19 cellular contexts compared by ENCODE assay signal in genomic region chr14:26835949-26836570, GRCh38.
DNase-seq lines count a peak whose midpoint lies in the region; ATAC-seq, FAIRE-seq and TF ChIP-seq lines count a peak whose summit lies in the region.
"Had no signal": no experiment of that assay in that cellular context is flagged by ENCODE, and none has a peak within 500 bp of the region (broad histone marks: within the 10 kb centered on the region; RNA-seq: fewer than 3 reads in every experiment).

No MANE protein-coding gene starts in this region.

- in situ Hi-C loops in GM23248 (cut with MboI) = no loop called here

- CTCF ChIA-PET in endothelial cell of umbilical vein (lab: Charles Lee) (interaction anchor here (0.9 to 2.2 kb wide), 5 partner anchors 8 to 81 kb away, joined by 3 to 9 read pairs (median 3); no protein-coding TSS in a partner anchor), PC-3 (lab: Charles Lee) (no interaction called here)

- H3K4me2 ChIP-seq in GM23248 (ENCODE audit: unreplicated experiment) (no peak overlapping the region), endothelial cell of umbilical vein (ENCODE audit: insufficient read depth, low read length) (peak overlapping the region; percentile 67), PC-3 (ENCODE audit: low read length) (no peak overlapping the region)
- H3K4me2 ChIP-seq: PC-9 had no signal

- H3F3A ChIP-seq in GM23248 (ENCODE audit: insufficient read depth) (peaks cover 5% of the 10 kb centered on the region), PC-3 (ENCODE audit: low read length, unreplicated experiment) (no peaks in the 10 kb centered on the region)

- no peaks in the 10 kb centered on the region for H3K79me2 ChIP-seq in GM23248 (ENCODE audit: insufficient read depth)
- H3K79me2 ChIP-seq in endothelial cell of umbilical vein (ENCODE audit: control insufficient read depth, insufficient read depth, low read length) = no peaks in the 10 kb centered on the region
- no peaks in the 10 kb centered on the region for H3K79me2 ChIP-seq in PC-3 (ENCODE audit: low read length)

- 49 to 52% methylated on average over 4 of the region's 4 CpGs for WGBS in GM23248 (ENCODE audit: low coverage in 1 of 2, low lambda C conversion rate in 2 of 2, missing lambda C conversion rate in 2 of 2), 2 experiments

- H3K4me1 ChIP-seq in GM23248 (ENCODE audit: insufficient read depth) = peaks cover 3% of the 10 kb centered on the region
- peaks cover 10% of the 10 kb centered on the region for H3K4me1 ChIP-seq in endothelial cell of umbilical vein (ENCODE audit: control insufficient read depth, extremely low read depth, insufficient read depth, low read length)
- peaks cover 29% of the 10 kb centered on the region for H3K4me1 ChIP-seq in PC-3 (ENCODE audit: insufficient read depth, low read length)

- H3K9me2 ChIP-seq in GM23248 (ENCODE audit: insufficient read depth) (no peaks in the 10 kb centered on the region), PC-3 (replicated peaks; ENCODE audit: low read length) (no peaks in the 10 kb centered on the region)

- no peak for ATAC-seq in PC-3

- H3K4me3 ChIP-seq in GM23248 (no peak overlapping the region), endothelial cell of umbilical vein (replicated peaks in 1 of 3; ENCODE audit: insufficient read depth in 1 of 3, low read depth in 1 of 3, low read length in 3 of 3) (peak overlapping the region in 1 of 3 experiments; percentile 32), PC-3 (ENCODE audit: low read length) (no peak overlapping the region)
- H3K4me3 ChIP-seq: MG63, PC-9 had no signal

- BruUV-seq in endothelial cell of umbilical vein (replicated peaks; lab: Mats Ljungman, UMichigan) = no TSS peak
- BruUV-seq in PC-3 (replicated peaks; lab: Mats Ljungman, UMichigan) = no TSS peak

- TF ChIP-seq CTCF in endothelial cell of umbilical vein (IDR thresholded peaks at IDR 0.05; ENCODE audit: extremely low read depth in 1 of 2, insufficient read depth in 1 of 2, low read depth in 1 of 2, low read length in 2 of 2) (no peak), PC-3 (conservative IDR thresholded peaks at IDR 0.05; ENCODE audit: low read depth, low read length) (no peak)

- intact Hi-C loops in endothelial cell of umbilical vein (cut with micrococcal nuclease) = no loop called here
- intact Hi-C loops in PC-3 (cut with micrococcal nuclease) = no loop called here

- no peaks in the 10 kb centered on the region for H3K27me3 ChIP-seq in GM23248 (replicated peaks; ENCODE audit: insufficient read depth)
- no peaks in the 10 kb centered on the region for H3K27me3 ChIP-seq in endothelial cell of umbilical vein (ENCODE audit: control insufficient read depth in 2 of 2, insufficient read depth in 2 of 2, low read length in 2 of 2)
- H3K27me3 ChIP-seq in PC-3 (ENCODE audit: low read length) = no peaks in the 10 kb centered on the region
- H3K27me3 ChIP-seq: MG63 had no signal

- POLR2A ChIA-PET in endothelial cell of umbilical vein (lab: Charles Lee) = no interaction called here
- POLR2A ChIA-PET in PC-3 (lab: Charles Lee; ENCODE audit: unreplicated experiment) = no interaction called here

- H3K36me3 ChIP-seq in GM23248 (ENCODE audit: low read depth) = no peaks in the 10 kb centered on the region
- H3K36me3 ChIP-seq in endothelial cell of umbilical vein (ENCODE audit: control insufficient read depth in 2 of 2, extremely low read depth in 1 of 2, insufficient read depth in 2 of 2, low read length in 2 of 2) = no peaks in the 10 kb centered on the region
- no peaks in the 10 kb centered on the region for H3K36me3 ChIP-seq in PC-3 (ENCODE audit: low read depth, low read length)
- H3K36me3 ChIP-seq: MG63 had no signal

- H3K9ac ChIP-seq in GM23248 (no peak overlapping the region), endothelial cell of umbilical vein (replicated peaks; ENCODE audit: extremely low read depth, insufficient read depth, low read length) (peak overlapping the region; percentile 46), PC-3 (ENCODE audit: low read length) (no peak overlapping the region)

- no peaks in the 10 kb centered on the region for H3K9me1 ChIP-seq in endothelial cell of umbilical vein (replicated peaks; ENCODE audit: control insufficient read depth, extremely low read depth, insufficient read depth, low read length)

- no peaks in the 10 kb centered on the region for H3K9me3 ChIP-seq in GM23248 (ENCODE audit: low read depth)
- H3K9me3 ChIP-seq in endothelial cell of umbilical vein (replicated peaks; ENCODE audit: control insufficient read depth, insufficient read depth, low read length) = no peaks in the 10 kb centered on the region
- H3K9me3 ChIP-seq in PC-3 (ENCODE audit: low read length) = no peaks in the 10 kb centered on the region
- H3K9me3 ChIP-seq: MG63 had no signal

- DNase-seq in GM23248 = no peak
- DNase-seq in endothelial cell of umbilical vein (ENCODE audit: low read depth, low spot score) = peak; percentile 74
- DNase-seq in lung microvascular endothelial cell (ENCODE audit: low read depth in 2 of 2) = peak; percentile 6 to 39
- DNase-seq in putamen (ENCODE audit: low spot score) = peak; percentile 10
- no peak for DNase-seq in PC-3
- DNase-seq in stimulated activated CD4-positive, alpha-beta T cell treated with anti-CD3 and anti-CD28 coated beads, Interleukin-12 subunit alpha, Interleukin-12 subunit beta, amount 100 ng/mL, for 4 hours = no peak
- DNase-seq in GM12891 (ENCODE audit: insufficient read length, low spot score) = no peak
- DNase-seq: CD4-positive, CD25-positive, alpha-beta regulatory T cell; H7; KG1; MG63; NCI-H1105 treated with DMSO at 0.1 percent for 48 hours; NCI-H146; NCI-H1930; NCI-H2107; NCI-H524; NCI-H748 treated with DMSO at 0.1 percent for 48 hours; PC-9; SHP77 had no signal

- dilution Hi-C loops in endothelial cell of umbilical vein (cut with MboI; ENCODE audit: extremely low pct_ligation_motif_present, low sequenced_read_pairs) = no loop called here

- H2AFZ ChIP-seq in GM23248 (peak overlapping the region; percentile 7; the same call in 1 of the 2 replicates), endothelial cell of umbilical vein (ENCODE audit: low read depth, low read length) (peak overlapping the region; percentile 56), PC-3 (ENCODE audit: low read length) (no peak overlapping the region)
- H2AFZ ChIP-seq: PC-9 had no signal

- FAIRE-seq in endothelial cell of umbilical vein (lab: Jason Lieb, UNC) (no peak), GM12891 (lab: Jason Lieb, UNC) (no peak)

- H3K27ac ChIP-seq in GM23248 (no peak overlapping the region), endothelial cell of umbilical vein (ENCODE audit: insufficient read depth, low read depth, low read length) (peak overlapping the region; percentile 51), PC-3 (ENCODE audit: low read length) (no peak overlapping the region)
- H3K27ac ChIP-seq: PC-9 had no signal

- H4K20me1 ChIP-seq in GM23248 (ENCODE audit: insufficient read depth) = no peaks in the 10 kb centered on the region
- no peaks in the 10 kb centered on the region for H4K20me1 ChIP-seq in endothelial cell of umbilical vein (replicated peaks; ENCODE audit: control insufficient read depth, extremely low read depth, insufficient read depth, low read length)
- no peaks in the 10 kb centered on the region for H4K20me1 ChIP-seq in PC-3 (ENCODE audit: low read length)

- TF ChIP-seq POLR2A in endothelial cell of umbilical vein (IDR thresholded peaks at IDR 0.05; ENCODE audit: low read depth, low read length) (no peak), GM12891 (IDR thresholded peaks at IDR 0.05; ENCODE audit: low read depth, low read length) (no peak)

TF ChIP-seq in endothelial cell of umbilical vein, 7 proteins besides CTCF, POLR2A, EP300 and RAD21:
- TF ChIP-seq JUN (IDR thresholded peaks at IDR 0.05; ENCODE audit: borderline replicate concordance, insufficient read depth, insufficient read length, low read depth) (no peak), EZH2 (IDR thresholded peaks at IDR 0.05; ENCODE audit: borderline replicate concordance, low read depth, low read length, severe bottlenecking) (no peak), MYC (IDR thresholded peaks at IDR 0.05; ENCODE audit: low read depth, low read length) (no peak), POLR2AphosphoS5 (IDR thresholded peaks at IDR 0.05; ENCODE audit: insufficient read depth, low read depth, low read length) (no peak), FOS (IDR thresholded peaks at IDR 0.05; ENCODE audit: borderline replicate concordance, insufficient read depth, low read length) (no peak), GATA2 (IDR thresholded peaks at IDR 0.05; ENCODE audit: insufficient read depth, insufficient read length, low read depth, low read length) (no peak), MAX (IDR thresholded peaks at IDR 0.05; ENCODE audit: insufficient read depth, insufficient read length) (no peak)

TF ChIP-seq in GM12891, 5 proteins besides CTCF, POLR2A, EP300 and RAD21:
- TF ChIP-seq PAX5 (IDR thresholded peaks at IDR 0.05; ENCODE audit: insufficient read depth, low read length, severe bottlenecking) (no peak), POLR2AphosphoS5 (IDR thresholded peaks at IDR 0.05; ENCODE audit: low read depth, low read length) (no peak), TAF1 (IDR thresholded peaks at IDR 0.05; ENCODE audit: low read depth, low read length) (no peak), POU2F2 (IDR thresholded peaks at IDR 0.05; ENCODE audit: low read depth, low read length) (no peak), SPI1 (IDR thresholded peaks at IDR 0.05; ENCODE audit: low read depth, low read length) (no peak)

Comparison
In these comparisons a context has a peak if more than half of its experiments do, and no peak if none do; other contexts are left out.
1. DNase-seq: peak in endothelial cell of umbilical vein (single experiment), lung microvascular endothelial cell (2 of 2) and putamen (single experiment); none in GM23248 (single experiment), PC-3 (single experiment), stimulated activated CD4-positive, alpha-beta T cell treated with anti-CD3 and anti-CD28 coated beads, Interleukin-12 subunit alpha, Interleukin-12 subunit beta, amount 100 ng/mL, for 4 hours (single experiment) and GM12891 (single experiment).